ENCODE assay signal across 17 cellular contexts in genomic region chr5:173757817-173758216, GRCh38.
"Had no signal": no experiment of that assay in that cellular context is flagged by ENCODE, and none has a peak within 500 bp of the region (broad histone marks: within the 10 kb centered on the region; RNA-seq: fewer than 3 reads in every experiment).

No MANE protein-coding gene starts in this region.

- H3K9me3 ChIP-seq: prostate gland, right lobe of liver, transverse colon had no signal

- H3K4me3 ChIP-seq: prostate gland, right lobe of liver, transverse colon had no signal

- H3K27ac ChIP-seq: prostate gland, right lobe of liver, transverse colon, VCaP had no signal

- FAIRE-seq: bronchial epithelial cell, frontal cortex had no signal

- H3K27me3 ChIP-seq: right lobe of liver, transverse colon had no signal

- H3K4me1 ChIP-seq: prostate gland, transverse colon had no signal

- ATAC-seq: activated CD4-positive, alpha-beta T cell treated with anti-CD3 and anti-CD28 coated beads for 36 hours; right lobe of liver; stimulated activated effector memory CD8-positive, alpha-beta T cell treated with anti-CD3 and anti-CD28 coated beads, Interleukin-12 subunit alpha, Interleukin-12 subunit beta, amount 100 ng/mL, for 72 hours had no signal

- H3K36me3 ChIP-seq: prostate gland, right lobe of liver, transverse colon had no signal

- DNase-seq: activated CD4-positive, alpha-beta memory T cell treated with anti-CD3 and anti-CD28 coated beads, Interleukin-2, amount 10 ng/mL, durations not matched to agents 7 days and 5 days; activated CD4-positive, alpha-beta T cell treated with anti-CD3 and anti-CD28 coated beads for 36 hours; activated gamma-delta T cell treated with Interleukin-2 at 50 U/mL for 16 hours; activated naive CD8-positive, alpha-beta T cell treated with anti-CD3 and anti-CD28 coated beads for 36 hours; activated T-cell treated with anti-CD3 and anti-CD28 coated beads, Interleukin-2, amount 50 U/mL, for 48 hours; cortex of kidney; effector memory CD4-positive, alpha-beta T cell; islet precursor cell; naive B cell; right lobe of liver; T1000; transverse colon had no signal
